ENCODE assay signal across 26 cellular contexts in genomic region chr9:94210616-94211603, GRCh38. TPM values are rescaled to one million over a fixed set of nuclear protein-coding genes. Genes with fewer than 3 reads are reported as not detected.
A peak's percentile ranks its signal among the peaks of the same experiment; 100 is the strongest.
DNase-seq lines count a peak whose midpoint lies in the region; ATAC-seq and TF ChIP-seq lines count a peak whose summit lies in the region.
"Had no signal": no experiment of that assay in that cellular context is flagged by ENCODE, and none has a peak within 500 bp of the region (broad histone marks: within the 10 kb centered on the region; RNA-seq: fewer than 3 reads in every experiment).

No MANE protein-coding gene starts in this region.

- in situ Hi-C loops in mammary epithelial cell (cut with MboI; ENCODE audit: low sequenced_read_pairs in 2 of 2) = loop anchor here (10.0 to 25.0 kb wide), 3 partner anchors 146 to 524 kb away; no protein-coding TSS in a partner anchor

- no peak overlapping the region for H3K27ac Mint-ChIP-seq in MCF 10A (ENCODE audit: low read depth, unreplicated experiment)
- no peak overlapping the region for H3K27ac Mint-ChIP-seq in stimulated activated memory B cell treated with anti-CD40 and anti-IgM and Interleukin-4, amounts not matched to agents 10 μg/mL and 1 μg/mL and 100 μg/mL, for 72 hours
- H3K27ac Mint-ChIP-seq: H9; naive thymus-derived CD4-positive, alpha-beta T cell had no signal

- H3K9me3 ChIP-seq in breast epithelium (no peaks in the 10 kb centered on the region), PC-3 (ENCODE audit: low read length) (no peaks in the 10 kb centered on the region), mammary epithelial cell (replicated peaks; ENCODE audit: insufficient read depth, low read length) (no peaks in the 10 kb centered on the region)
- H3K9me3 ChIP-seq: BLaER1 treated with 17β-estradiol and CSF1 and Interleukin-3, amounts not matched to agents 10 nM and 100 nM; colonic mucosa; heart left ventricle; SJCRH30; stomach; transverse colon had no signal

- no peaks in the 10 kb centered on the region for H3K27me3 Mint-ChIP-seq in MCF 10A (ENCODE audit: insufficient read depth, unreplicated experiment)
- peaks cover 8% of the 10 kb centered on the region for H3K27me3 Mint-ChIP-seq in stimulated activated memory B cell treated with anti-CD40 and anti-IgM and Interleukin-4, amounts not matched to agents 10 μg/mL and 1 μg/mL and 100 μg/mL, for 72 hours

- no peaks in the 10 kb centered on the region for H3K9me2 ChIP-seq in PC-3 (replicated peaks; ENCODE audit: low read length)

- peaks cover 11% of the 10 kb centered on the region for H3K4me1 Mint-ChIP-seq in MCF 10A (ENCODE audit: insufficient read depth, unreplicated experiment)
- H3K4me1 Mint-ChIP-seq in stimulated activated memory B cell treated with anti-CD40 and anti-IgM and Interleukin-4, amounts not matched to agents 10 μg/mL and 1 μg/mL and 100 μg/mL, for 72 hours = peaks cover 6% of the 10 kb centered on the region

- no peak overlapping the region for H3K27ac ChIP-seq in breast epithelium
- no peak overlapping the region for H3K27ac ChIP-seq in PC-3 (ENCODE audit: low read length)
- H3K27ac ChIP-seq in mammary epithelial cell (ENCODE audit: insufficient read depth, low read depth, low read length) = no peak overlapping the region
- H3K27ac ChIP-seq: BLaER1 treated with 17β-estradiol and CSF1 and Interleukin-3, amounts not matched to agents 10 nM and 100 nM; brain microvascular endothelial cell; colonic mucosa; heart left ventricle; SJCRH30; stomach; transverse colon; VCaP had no signal

- intact Hi-C loops in MCF 10A (cut with micrococcal nuclease) = no loop called here
- intact Hi-C loops in breast epithelium (cut with DNase I; ENCODE audit: low total_unique reads) = loop anchor here (10.0 kb wide), 1 partner anchor 146 kb away; no protein-coding TSS in a partner anchor
- intact Hi-C loops in PC-3 (cut with micrococcal nuclease) = no loop called here
- intact Hi-C loops in mammary epithelial cell (cut with micrococcal nuclease) = no loop called here
- intact Hi-C loops in left ventricle myocardium superior (cut with micrococcal nuclease) = no loop called here

- H3K4me1 ChIP-seq in breast epithelium (no peaks in the 10 kb centered on the region), PC-3 (ENCODE audit: insufficient read depth, low read length) (no peaks in the 10 kb centered on the region), mammary epithelial cell (ENCODE audit: insufficient read depth, low read length) (peaks cover 6% of the 10 kb centered on the region)
- H3K4me1 ChIP-seq: BLaER1 treated with 17β-estradiol and CSF1 and Interleukin-3, amounts not matched to agents 10 nM and 100 nM; colonic mucosa; transverse colon had no signal

- H3K36me3 ChIP-seq in breast epithelium (no peaks in the 10 kb centered on the region), PC-3 (ENCODE audit: low read depth, low read length) (no peaks in the 10 kb centered on the region), mammary epithelial cell (ENCODE audit: insufficient read depth, low read length) (no peaks in the 10 kb centered on the region)
- H3K36me3 ChIP-seq: BLaER1 treated with 17β-estradiol and CSF1 and Interleukin-3, amounts not matched to agents 10 nM and 100 nM; brain microvascular endothelial cell; colonic mucosa; heart left ventricle; SJCRH30; stomach; transverse colon had no signal

- no peaks in the 10 kb centered on the region for H4K20me1 ChIP-seq in PC-3 (ENCODE audit: low read length)
- H4K20me1 ChIP-seq in mammary epithelial cell (ENCODE audit: insufficient read depth, low read length) = no peaks in the 10 kb centered on the region
- H4K20me1 ChIP-seq: BLaER1 treated with 17β-estradiol and CSF1 and Interleukin-3, amounts not matched to agents 10 nM and 100 nM had no signal

- TF ChIP-seq CTCF in MCF 10A (IDR thresholded peaks at IDR 0.05; ENCODE audit: unreplicated experiment) (no peak), breast epithelium (IDR thresholded peaks at IDR 0.05) (no peak), PC-3 (conservative IDR thresholded peaks at IDR 0.05; ENCODE audit: low read depth, low read length) (no peak), mammary epithelial cell (conservative IDR thresholded peaks at IDR 0.05 in 1 of 2, IDR thresholded peaks at IDR 0.05 in 1 of 2; ENCODE audit: extremely low read depth in 1 of 2, insufficient read depth in 1 of 2, low read depth in 1 of 2, low read length in 2 of 2) (no peak)

- DNase-seq in MCF 10A (ENCODE audit: unreplicated experiment) = peak; percentile 37
- no peak for DNase-seq in breast epithelium (ENCODE audit: low spot score in 2 of 2)
- peak; percentile 31 for DNase-seq in PC-3
- DNase-seq in mammary epithelial cell = peak; percentile 26
- no peak for DNase-seq in left ventricle myocardium superior
- DNase-seq in activated effector memory CD4-positive, alpha-beta T cell treated with anti-CD3 and anti-CD28 coated beads, Interleukin-2, amount 50 U/mL, for 16 hours = no peak
- no peak for DNase-seq in H4 (ENCODE audit: low spot score)
- DNase-seq: ACHN; activated CD4-positive, alpha-beta T cell treated with anti-CD3 and anti-CD28 coated beads, Interleukin-2, amount 50 U/mL, for 1 hour; activated CD8-positive, alpha-beta memory T cell treated with anti-CD3 and anti-CD28 coated beads, Interleukin-2, amount 50 U/mL, for 48 hours; brain microvascular endothelial cell; colonic mucosa; GF-D8; H9; heart left ventricle; left colon; naive thymus-derived CD4-positive, alpha-beta T cell; NCI-H146; NCI-H82; stimulated activated CD4-positive, alpha-beta T cell treated with anti-CD3 and anti-CD28 coated beads, Interleukin-4, amount 100 ng/mL, for 4 hours; stomach; transverse colon had no signal

- H3K36me3 Mint-ChIP-seq in MCF 10A (ENCODE audit: insufficient read depth, unreplicated experiment) = no peaks in the 10 kb centered on the region
- H3K36me3 Mint-ChIP-seq in stimulated activated memory B cell treated with anti-CD40 and anti-IgM and Interleukin-4, amounts not matched to agents 10 μg/mL and 1 μg/mL and 100 μg/mL, for 72 hours = no peaks in the 10 kb centered on the region
- H3K36me3 Mint-ChIP-seq: naive thymus-derived CD4-positive, alpha-beta T cell had no signal

- TF ChIP-seq POLR2A in breast epithelium (IDR thresholded peaks at IDR 0.05) = no peak

- 60% methylated on average over 5 of the region's 5 CpGs for WGBS in mammary epithelial cell (ENCODE audit: low coverage, missing lambda C conversion rate)

- no peaks in the 10 kb centered on the region for H3F3A ChIP-seq in PC-3 (ENCODE audit: low read length, unreplicated experiment)

- POLR2A ChIA-PET in MCF 10A (lab: Yijun Ruan, JAX) = interaction anchor here (0.7 to 4.8 kb wide), 4 partner anchors 180 to 251 kb away, joined by 3 to 32 read pairs (median 4); no protein-coding TSS in a partner anchor
- POLR2A ChIA-PET in PC-3 (lab: Charles Lee; ENCODE audit: unreplicated experiment) = interaction anchor here (0.7 kb wide), 1 partner anchor 438 kb away, joined by 7 read pairs; no protein-coding TSS in a partner anchor

- no peak overlapping the region for H3K9ac ChIP-seq in PC-3 (ENCODE audit: low read length)
- no peak overlapping the region for H3K9ac ChIP-seq in mammary epithelial cell (ENCODE audit: insufficient read depth, low read length)
- H3K9ac ChIP-seq: BLaER1 treated with 17β-estradiol and CSF1 and Interleukin-3, amounts not matched to agents 10 nM and 100 nM had no signal

- no peak overlapping the region for H3K4me2 ChIP-seq in PC-3 (ENCODE audit: low read length)
- H3K4me2 ChIP-seq in mammary epithelial cell (ENCODE audit: insufficient read depth, low read depth, low read length) = no peak overlapping the region
- H3K4me2 ChIP-seq: BLaER1 treated with 17β-estradiol and CSF1 and Interleukin-3, amounts not matched to agents 10 nM and 100 nM had no signal

- H3K27me3 ChIP-seq in breast epithelium (no peaks in the 10 kb centered on the region), PC-3 (ENCODE audit: low read length) (no peaks in the 10 kb centered on the region), mammary epithelial cell (ENCODE audit: insufficient read depth, low read length) (no peaks in the 10 kb centered on the region)
- H3K27me3 ChIP-seq: BLaER1 treated with 17β-estradiol and CSF1 and Interleukin-3, amounts not matched to agents 10 nM and 100 nM; brain microvascular endothelial cell; colonic mucosa; heart left ventricle; SJCRH30; stomach; transverse colon had no signal

- dilution Hi-C loops in mammary epithelial cell (cut with HindIII; ENCODE audit: low sequenced_read_pairs) = no loop called here

- BruUV-seq in MCF 10A (replicated peaks; lab: Mats Ljungman, UMichigan) (no TSS peak), PC-3 (replicated peaks; lab: Mats Ljungman, UMichigan) (no TSS peak), mammary epithelial cell (replicated peaks; lab: Mats Ljungman, UMichigan) (no TSS peak)

- H3K4me3 ChIP-seq in breast epithelium (no peak overlapping the region), PC-3 (ENCODE audit: low read length) (no peak overlapping the region), mammary epithelial cell (replicated peaks in 1 of 3; ENCODE audit: insufficient read depth in 1 of 3, low read depth in 2 of 3, low read length in 3 of 3) (no peak overlapping the region)
- H3K4me3 ChIP-seq: BLaER1 treated with 17β-estradiol and CSF1 and Interleukin-3, amounts not matched to agents 10 nM and 100 nM; colonic mucosa; heart left ventricle; SJCRH30; stomach; transverse colon had no signal

- no peak overlapping the region for H3K4me3 Mint-ChIP-seq in MCF 10A (ENCODE audit: unreplicated experiment)
- H3K4me3 Mint-ChIP-seq in stimulated activated memory B cell treated with anti-CD40 and anti-IgM and Interleukin-4, amounts not matched to agents 10 μg/mL and 1 μg/mL and 100 μg/mL, for 72 hours = no peak overlapping the region
- H3K4me3 Mint-ChIP-seq: H9; naive thymus-derived CD4-positive, alpha-beta T cell had no signal

- peaks cover 18% of the 10 kb centered on the region for H3K9me3 Mint-ChIP-seq in MCF 10A (ENCODE audit: unreplicated experiment)
- H3K9me3 Mint-ChIP-seq in stimulated activated memory B cell treated with anti-CD40 and anti-IgM and Interleukin-4, amounts not matched to agents 10 μg/mL and 1 μg/mL and 100 μg/mL, for 72 hours = no peaks in the 10 kb centered on the region

- H3K79me2 ChIP-seq in PC-3 (ENCODE audit: low read length) (no peaks in the 10 kb centered on the region), mammary epithelial cell (ENCODE audit: insufficient read depth, low read length) (no peaks in the 10 kb centered on the region)

- CTCF ChIA-PET in MCF 10A (lab: Yijun Ruan, JAX) = interaction anchor here (0.5 to 9.7 kb wide), 8 partner anchors 39 to 528 kb away, joined by 3 to 243 read pairs (median 25); no protein-coding TSS in a partner anchor
- CTCF ChIA-PET in PC-3 (lab: Charles Lee) = no interaction called here
- CTCF ChIA-PET in mammary epithelial cell (lab: Charles Lee; ENCODE audit: low non-redundant PET) = interaction anchor here (0.6 kb wide), 1 partner anchor 248 kb away, joined by 3 read pairs; no protein-coding TSS in a partner anchor

- no peak overlapping the region for H2AFZ ChIP-seq in PC-3 (ENCODE audit: low read length)
- H2AFZ ChIP-seq in mammary epithelial cell (ENCODE audit: low read depth, low read length) = no peak overlapping the region

- ATAC-seq in PC-3 (no peak), left ventricle myocardium superior (no peak)
- ATAC-seq in stimulated activated memory B cell treated with anti-CD40 and anti-IgM and Interleukin-4, amounts not matched to agents 10 μg/mL and 1 μg/mL and 100 μg/mL, for 72 hours = no peak
- ATAC-seq: left colon; naive thymus-derived CD4-positive, alpha-beta T cell had no signal

RNA-seq across cellular contexts. Expression of gene ZNF169, which starts 48.2 kb away (rescaled TPM):
- 3.9 and 4.6 TPM in 2 replicates for total RNA-seq in MCF 10A (2022)
- total RNA-seq in breast epithelium = 10 to 100 TPM; 12.6 to 21.6 (median 15.2) TPM
- 2.4 and 2.8 TPM in 2 replicates for total RNA-seq in PC-3 (2014; rRNA removed)
- 1 to 10 TPM; 2.7 to 3.7 TPM for total RNA-seq in mammary epithelial cell
- polyA plus RNA-seq in mammary epithelial cell = 1.4 TPM
- 0.78 TPM for polyA minus RNA-seq in mammary epithelial cell
- total RNA-seq in left ventricle myocardium superior = 1.3 TPM
- 0.52 and 1.5 TPM in 2 replicates for total RNA-seq in H4 (2014; rRNA removed; shearing (Covaris generic))

Comparison
In these comparisons a context has a peak if more than half of its experiments do, and no peak if none do; other contexts are left out.
1. DNase-seq: peak in MCF 10A (single experiment), PC-3 (single experiment) and mammary epithelial cell (single experiment); none in breast epithelium (0 of 2), left ventricle myocardium superior (single experiment), activated effector memory CD4-positive, alpha-beta T cell treated with anti-CD3 and anti-CD28 coated beads, Interleukin-2, amount 50 U/mL, for 16 hours (single experiment) and H4 (single experiment).